9 cellular contexts compared by ENCODE assay signal in the genomic region with DNA sequence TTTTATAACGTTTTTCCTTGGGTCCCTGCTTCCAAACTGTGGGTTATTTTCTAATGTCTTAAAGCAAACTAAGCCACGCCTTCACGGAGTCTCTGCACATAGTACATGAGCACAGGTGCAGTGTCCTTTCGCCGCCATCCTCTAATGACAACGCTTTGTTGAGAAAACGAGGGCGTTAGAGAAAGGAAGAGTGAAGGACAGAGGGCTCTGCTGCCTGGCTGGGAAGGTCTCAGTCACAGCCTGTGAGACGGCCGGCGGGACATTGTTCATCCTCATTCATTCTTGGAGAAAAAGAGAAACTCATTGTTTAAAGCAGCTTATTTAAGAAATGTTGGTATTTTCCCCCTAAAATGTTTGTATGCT. TPM values are rescaled to one million over a fixed set of nuclear protein-coding genes. Genes with fewer than 3 reads are reported as not detected.
A peak's percentile ranks its signal among the peaks of the same experiment; 100 is the strongest.
DNase-seq lines count a peak whose midpoint lies in the region; ATAC-seq and TF ChIP-seq lines count a peak whose summit lies in the region.
"Had no signal": no experiment of that assay in that cellular context is flagged by ENCODE, and none has a peak within 500 bp of the region (broad histone marks: within the 10 kb centered on the region; RNA-seq: fewer than 3 reads in every experiment).

No MANE protein-coding gene starts in this region.

- H3K27ac Mint-ChIP-seq in osteocyte (ENCODE audit: unreplicated experiment): peak overlapping the region; percentile 81

- H3K4me2 ChIP-seq in DND-41 (ENCODE audit: insufficient read depth, low read length): peak overlapping the region; percentile 48

- H3K36me3 Mint-ChIP-seq in osteocyte (ENCODE audit: unreplicated experiment): no peaks in the 10 kb centered on the region

- H4K20me1 ChIP-seq in DND-41 (ENCODE audit: insufficient read depth, low read length): no peaks in the 10 kb centered on the region

- DNase-seq in DND-41 (no peak), NCI-H69 (lab: John Stamatoyannopoulos, UW) (peak; percentile 30), osteocyte (ENCODE audit: extremely low spot score, unreplicated experiment) (no peak), AG08395 (ENCODE audit: low spot score) (no peak)
- DNase-seq in stimulated activated CD4-positive, alpha-beta T cell treated with anti-CD3 and anti-CD28 coated beads, Interleukin-12 subunit alpha, Interleukin-12 subunit beta, amount 100 ng/mL, for 4 hours: no peak

- H3K9ac ChIP-seq in DND-41 (ENCODE audit: low read depth, low read length) (no peak overlapping the region), endocrine pancreas (ENCODE audit: control insufficient read depth, insufficient read depth, low read length) (peak overlapping the region; percentile 10)

- no peaks in the 10 kb centered on the region for H3K27me3 Mint-ChIP-seq in osteocyte (ENCODE audit: unreplicated experiment)

- H3K79me2 ChIP-seq in DND-41 (ENCODE audit: insufficient read depth, low read length): no peaks in the 10 kb centered on the region

- no peak for TF ChIP-seq CTCF in DND-41 (IDR thresholded peaks at IDR 0.05; ENCODE audit: borderline replicate concordance, extremely low read depth, low read length, poor library complexity, severe bottlenecking)
- no peak for TF ChIP-seq CTCF in osteocyte (IDR thresholded peaks at IDR 0.05)

- H3K27me3 ChIP-seq in DND-41 (ENCODE audit: insufficient read depth, low read length, poor library complexity): peaks cover 4% of the 10 kb centered on the region
- no peaks in the 10 kb centered on the region for H3K27me3 ChIP-seq in endocrine pancreas (ENCODE audit: control insufficient read depth, insufficient read depth, low read length)

- no peak overlapping the region for H3K27ac ChIP-seq in DND-41 (ENCODE audit: low read length)
- H3K27ac ChIP-seq: RWPE1 had no signal

- H3K4me1 ChIP-seq in DND-41 (ENCODE audit: insufficient read depth, low read length) (peaks cover 10% of the 10 kb centered on the region; the same call in 1 of the 2 replicates), endocrine pancreas (ENCODE audit: control insufficient read depth, insufficient read depth, low read length) (no peaks in the 10 kb centered on the region)

- H3K9me3 ChIP-seq in DND-41 (ENCODE audit: insufficient read depth, low read length, severe bottlenecking): no peaks in the 10 kb centered on the region
- H3K9me3 ChIP-seq in endocrine pancreas (ENCODE audit: control insufficient read depth, low read length): no peaks in the 10 kb centered on the region

- no peak overlapping the region for H3K4me3 Mint-ChIP-seq in osteocyte (ENCODE audit: unreplicated experiment)

- ATAC-seq in DND-41 (ENCODE audit: insufficient read depth, low read depth) (no peak), GM18907 (IDR thresholded peaks at IDR 0.05; ENCODE audit: unreplicated experiment) (no peak), HG02610 (IDR thresholded peaks at IDR 0.05; ENCODE audit: unreplicated experiment) (no peak)

- no peak overlapping the region for H3K4me3 ChIP-seq in DND-41 (ENCODE audit: low read depth in 1 of 2, low read length in 2 of 2)
- H3K4me3 ChIP-seq in endocrine pancreas (ENCODE audit: control insufficient read depth, insufficient read depth, low read length): peak overlapping the region; percentile 44

- 0 out of 2 replicates have a peak overlapping the region, but pooled peaks have one; percentile 30 for H2AFZ ChIP-seq in DND-41 (ENCODE audit: low read depth, low read length)

- H3K36me3 ChIP-seq in DND-41 (ENCODE audit: insufficient read depth, low read length) (no peaks in the 10 kb centered on the region), endocrine pancreas (ENCODE audit: control insufficient read depth, insufficient read depth, low read length) (no peaks in the 10 kb centered on the region)

- H3K4me1 Mint-ChIP-seq in osteocyte (ENCODE audit: unreplicated experiment): peaks cover 58% of the 10 kb centered on the region

- no peaks in the 10 kb centered on the region for H3K9me3 Mint-ChIP-seq in osteocyte (ENCODE audit: unreplicated experiment)

RNA-seq across cellular contexts. Expression of gene IL17D, which starts 9.5 kb away (rescaled TPM):
- 8.6 and 10.7 TPM in 2 replicates for total RNA-seq in osteocyte
